In genomic region chr9:3842839-3843238, GRCh38 we compare ENCODE assay signal across 18 cellular contexts.
A peak's percentile ranks its signal among the peaks of the same experiment; 100 is the strongest.
DNase-seq lines count a peak whose midpoint lies in the region; ATAC-seq, FAIRE-seq and TF ChIP-seq lines count a peak whose summit lies in the region.
"Had no signal": no experiment of that assay in that cellular context is flagged by ENCODE, and none has a peak within 500 bp of the region (broad histone marks: within the 10 kb centered on the region; RNA-seq: fewer than 3 reads in every experiment).

No MANE protein-coding gene starts in this region.

- H3K79me2 ChIP-seq in astrocyte (ENCODE audit: insufficient read depth, low read length) = no peaks in the 10 kb centered on the region

- H2AFZ ChIP-seq in astrocyte (ENCODE audit: low read depth, low read length) = no peak overlapping the region
- H2AFZ ChIP-seq: PC-9 had no signal

- H3K4me3 ChIP-seq in AG10803 (ENCODE audit: low read length) (no peak overlapping the region), astrocyte (ENCODE audit: insufficient read depth, low read depth, low read length) (no peak overlapping the region)
- H3K4me3 ChIP-seq: BLaER1, PC-9 had no signal

- H4K20me1 ChIP-seq in astrocyte (ENCODE audit: insufficient read depth, low read length) = no peaks in the 10 kb centered on the region
- H4K20me1 ChIP-seq: BLaER1 had no signal

- peak; percentile 49 for FAIRE-seq in astrocyte (lab: Jason Lieb, UNC)
- FAIRE-seq: GM12891, H1 had no signal

- peak overlapping the region; percentile 34 for H3K27ac Mint-ChIP-seq in astrocyte (ENCODE audit: unreplicated experiment)

- no peaks in the 10 kb centered on the region for H3K36me3 ChIP-seq in astrocyte (ENCODE audit: insufficient read depth, low read length)
- H3K36me3 ChIP-seq: BLaER1 had no signal

- no peaks in the 10 kb centered on the region for H3K9me3 Mint-ChIP-seq in astrocyte (ENCODE audit: unreplicated experiment)

- H3K27me3 ChIP-seq in astrocyte (ENCODE audit: insufficient read depth, low read length) (no peaks in the 10 kb centered on the region), foreskin keratinocyte (no peaks in the 10 kb centered on the region)
- H3K27me3 ChIP-seq: BLaER1 had no signal

- no peak overlapping the region for H3K4me2 ChIP-seq in astrocyte (ENCODE audit: low read length)
- H3K4me2 ChIP-seq: BLaER1, PC-9, SK-N-SH had no signal

- peaks cover 7% of the 10 kb centered on the region for H3K36me3 Mint-ChIP-seq in astrocyte (ENCODE audit: low read depth, unreplicated experiment)

- H3K4me3 Mint-ChIP-seq in astrocyte (ENCODE audit: unreplicated experiment) = no peak overlapping the region

- DNase-seq in AG10803 (ENCODE audit: low read depth) = peak; percentile 49
- peak; percentile 29 for DNase-seq in HT1080 (ENCODE audit: low read depth)
- DNase-seq in astrocyte (ENCODE audit: low read depth) = peak; percentile 73
- DNase-seq in foreskin keratinocyte = no peak
- DNase-seq in COLO668 (lab: John Stamatoyannopoulos, UW; ENCODE audit: unreplicated experiment) = no peak
- no peak for DNase-seq in GM19240 (ENCODE audit: insufficient read length, low spot score)
- DNase-seq: DMS 273 treated with DMSO at 0.1 percent for 48 hours, NCI-H1048, NCI-H226, PC-9, SK-N-SH had no signal

- H3K27ac ChIP-seq in astrocyte (ENCODE audit: low read depth, low read length) (no peak overlapping the region), foreskin keratinocyte (no peak overlapping the region)
- H3K27ac ChIP-seq: 22Rv1, BLaER1, PC-9 had no signal

- ATAC-seq in foreskin keratinocyte (peak; percentile 68), GM19452 (IDR thresholded peaks at IDR 0.05; ENCODE audit: unreplicated experiment) (no peak), HG02678 (IDR thresholded peaks at IDR 0.05; ENCODE audit: unreplicated experiment) (no peak)
- ATAC-seq: Right ventricle myocardium inferior had no signal

- H3K9ac ChIP-seq in astrocyte (ENCODE audit: low read length) = no peak overlapping the region
- H3K9ac ChIP-seq: BLaER1, SK-N-SH had no signal

- no peaks in the 10 kb centered on the region for H3K9me3 ChIP-seq in astrocyte (ENCODE audit: insufficient read depth, low read depth, low read length)
- H3K9me3 ChIP-seq: SK-N-SH had no signal

- H3K27me3 Mint-ChIP-seq in astrocyte (ENCODE audit: low read depth, unreplicated experiment) = no peaks in the 10 kb centered on the region

- H3K4me1 ChIP-seq in astrocyte (ENCODE audit: insufficient read depth, low read length) (no peaks in the 10 kb centered on the region), foreskin keratinocyte (no peaks in the 10 kb centered on the region)

- TF ChIP-seq CTCF in AG10803 (conservative IDR thresholded peaks at IDR 0.05; ENCODE audit: low read length) (no peak), astrocyte (IDR thresholded peaks at IDR 0.05; ENCODE audit: insufficient read depth, low read depth, low read length) (no peak), foreskin keratinocyte (conservative IDR thresholded peaks at IDR 0.05) (no peak)

- H3K4me1 Mint-ChIP-seq in astrocyte (ENCODE audit: low read depth, unreplicated experiment) = peaks cover 19% of the 10 kb centered on the region

Comparison
In these comparisons a context has a peak if more than half of its experiments do, and no peak if none do; other contexts are left out.
1. DNase-seq: peak in AG10803 (single experiment), HT1080 (single experiment) and astrocyte (single experiment); none in foreskin keratinocyte (0 of 2), COLO668 (single experiment) and GM19240 (single experiment).